ENCODE assay signal across 16 cellular contexts in the genomic region with DNA sequence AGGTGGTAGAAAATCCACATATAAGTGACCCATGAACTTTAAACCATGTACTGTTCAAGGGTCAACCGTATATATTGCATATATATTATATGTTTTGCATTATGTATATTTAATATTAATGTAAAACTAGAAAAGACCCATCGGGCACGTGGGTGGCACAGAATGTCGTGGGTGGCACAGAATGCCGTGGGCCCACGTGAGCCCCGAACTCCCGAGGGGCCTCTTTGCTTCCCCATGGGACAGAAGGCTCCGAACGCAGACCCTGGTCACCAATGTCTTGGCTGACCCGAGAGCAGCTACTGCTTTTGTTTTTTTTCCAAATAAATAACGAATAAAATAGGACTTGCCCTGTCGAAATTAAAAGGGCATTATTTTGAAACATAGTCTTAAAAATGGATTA.
"Had no signal": no experiment of that assay in that cellular context is flagged by ENCODE, and none has a peak within 500 bp of the region (broad histone marks: within the 10 kb centered on the region; RNA-seq: fewer than 3 reads in every experiment).

No MANE protein-coding gene starts in this region.

- DNase-seq: cortex of kidney; effector CD4-positive, alpha-beta T cell; hypothalamus; immature natural killer cell; mesenchymal stem cell; midbrain; naive thymus-derived CD4-positive, alpha-beta T cell; ovary; retina; stimulated activated CD4-positive, alpha-beta T cell treated with anti-CD3 and anti-CD28 coated beads, Interleukin-12 subunit alpha, Interleukin-12 subunit beta, amount 100 ng/mL, for 4 hours; stimulated activated CD4-positive, alpha-beta T cell treated with anti-CD3 and anti-CD28 coated beads, Interleukin-1b, Interleukin-23, amount 100 ng/mL, for 48 hours; stimulated activated CD4-positive, alpha-beta T cell treated with anti-CD3 and anti-CD28 coated beads, Interleukin-4, amount 100 ng/mL, for 1 hour; upper lobe of right lung; uterus had no signal

- ATAC-seq: naive thymus-derived CD4-positive, alpha-beta T cell; right lobe of liver; stimulated activated effector memory CD8-positive, alpha-beta T cell treated with anti-CD3 and anti-CD28 coated beads, Interleukin-12 subunit alpha, Interleukin-12 subunit beta, amount 100 ng/mL, for 72 hours; upper lobe of right lung had no signal
